In the genomic region with DNA sequence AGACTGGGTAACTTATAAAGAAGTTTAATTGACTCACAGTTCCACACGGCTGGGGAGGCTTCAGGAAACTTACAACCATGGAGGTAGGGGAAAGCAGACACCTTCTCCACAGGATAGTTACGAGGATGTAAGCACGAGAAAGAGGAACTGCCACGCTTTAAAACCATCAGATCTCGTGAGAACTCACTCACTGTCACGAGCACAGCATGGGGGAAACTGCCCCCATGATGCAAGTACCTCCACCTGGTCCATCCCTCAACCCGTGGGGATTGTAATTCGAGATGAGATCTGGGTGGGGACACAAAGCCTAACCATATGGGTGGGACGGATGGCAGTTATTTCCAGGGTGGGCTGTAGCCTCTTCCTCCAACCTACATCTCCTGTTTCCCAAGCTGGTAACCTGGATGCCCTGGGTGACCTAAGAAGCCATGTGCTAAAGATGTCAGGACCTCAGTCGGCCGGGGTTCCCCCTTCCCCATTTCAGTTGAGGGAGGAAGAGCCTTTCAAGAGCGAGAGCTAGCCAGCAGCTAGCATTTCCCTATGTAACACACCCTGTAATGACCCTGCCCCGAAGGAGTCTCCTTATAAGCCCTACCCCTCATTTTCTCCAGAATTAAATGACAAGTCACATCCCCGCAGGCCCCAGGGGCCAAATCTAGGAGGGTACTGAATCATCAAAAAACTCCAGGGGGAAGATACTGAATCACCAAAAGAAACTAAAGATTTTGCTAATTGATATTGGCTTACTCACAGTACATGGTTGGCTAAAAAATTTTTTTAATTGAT, we compare ENCODE assay signal across 5 cellular contexts. TPM values are rescaled to one million over a fixed set of nuclear protein-coding genes. Genes with fewer than 3 reads are reported as not detected.
"Had no signal": no experiment of that assay in that cellular context is flagged by ENCODE, and none has a peak within 500 bp of the region (broad histone marks: within the 10 kb centered on the region; RNA-seq: fewer than 3 reads in every experiment).

No MANE protein-coding gene starts in this region.

RNA-seq across cellular contexts. Expression of a gene that starts 16.9 kb away (rescaled TPM):
- total RNA-seq: dermis microvascular lymphatic vessel endothelial cell, endodermal cell, left ventricle myocardium superior had no signal

RNA-seq across cellular contexts. Expression of a gene that starts 28.2 kb away (rescaled TPM):
- total RNA-seq: left ventricle myocardium superior, lower lobe of right lung, lung microvascular endothelial cell had no signal
